34 cellular contexts compared by ENCODE assay signal in the genomic region with DNA sequence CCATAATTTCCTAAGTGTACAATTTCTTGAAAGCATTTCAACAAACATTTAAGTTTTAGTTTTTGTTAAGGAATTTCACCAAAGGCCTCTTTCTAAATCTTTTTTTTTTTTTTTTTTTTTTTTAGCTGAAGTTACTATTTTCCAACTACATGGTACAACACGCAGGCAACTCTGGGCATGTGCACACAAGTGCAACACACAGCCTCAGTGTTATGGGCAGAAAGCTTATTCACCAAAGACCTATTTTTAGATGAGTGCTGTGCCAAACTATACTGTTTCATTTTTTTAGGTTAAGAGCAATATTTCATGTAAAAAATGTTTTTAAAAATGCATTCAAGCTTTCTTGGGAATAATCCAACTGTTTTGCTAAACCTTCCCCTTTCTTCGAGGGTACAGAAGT. TPM values are rescaled to one million over a fixed set of nuclear protein-coding genes. Genes with fewer than 3 reads are reported as not detected.
A peak's percentile ranks its signal among the peaks of the same experiment; 100 is the strongest.
DNase-seq lines count a peak whose midpoint lies in the region; ATAC-seq and TF ChIP-seq lines count a peak whose summit lies in the region.
"Had no signal": no experiment of that assay in that cellular context is flagged by ENCODE, and none has a peak within 500 bp of the region (broad histone marks: within the 10 kb centered on the region; RNA-seq: fewer than 3 reads in every experiment).

No MANE protein-coding gene starts in this region.

- H3K36me3 ChIP-seq in cardiac muscle cell, result no peaks in the 10 kb centered on the region
- H3K36me3 ChIP-seq: BE2C, lower lobe of right lung, ovary, vagina had no signal

- peaks cover 28% of the 10 kb centered on the region for H3K4me1 Mint-ChIP-seq in nephron
- H3K4me1 Mint-ChIP-seq: activated CD4-positive, alpha-beta memory T cell treated with anti-CD3 and anti-CD28 coated beads, Interleukin-2, amount 10 ng/mL, durations not matched to agents 7 days and 5 days; activated naive CD4-positive, alpha-beta T cell treated with anti-CD3 and anti-CD28 coated beads, Interleukin-2, amount 50 U/mL, for 24 hours; activated T-helper 17 cell treated with anti-CD3 and anti-CD28 coated beads, Interleukin-2, amount 50 U/mL, for 72 hours; CD8-positive, alpha-beta memory T cell; stimulated activated effector memory CD8-positive, alpha-beta T cell treated with anti-CD3 and anti-CD28 coated beads, Interleukin-12 subunit alpha, Interleukin-12 subunit beta, amount 100 ng/mL, for 72 hours had no signal

- H3K4me3 ChIP-seq in cardiac muscle cell (no peak overlapping the region), right cardiac atrium (ENCODE audit: low read length) (no peak overlapping the region)
- H3K4me3 ChIP-seq: lower lobe of right lung, mucosa of descending colon, ovary, vagina had no signal

- H3K27ac ChIP-seq in cardiac muscle cell (peak overlapping the region; percentile 6), right cardiac atrium (ENCODE audit: low read length) (no peak overlapping the region), epithelial cell of prostate (peak overlapping the region; percentile 78)
- H3K27ac ChIP-seq: lower lobe of right lung, ovary, vagina had no signal

- H3K4me1 ChIP-seq in cardiac muscle cell (ENCODE audit: low read depth), result peaks cover 18% of the 10 kb centered on the region
- no peaks in the 10 kb centered on the region for H3K4me1 ChIP-seq in right cardiac atrium (ENCODE audit: control insufficient read depth, insufficient read depth, low read length)
- H3K4me1 ChIP-seq: BE2C, lower lobe of right lung, vagina had no signal

- intact Hi-C loops in right cardiac atrium (cut with DNase I), result no loop called here

- no peak overlapping the region for H3K4me3 Mint-ChIP-seq in nephron
- H3K4me3 Mint-ChIP-seq: activated CD4-positive, alpha-beta memory T cell treated with anti-CD3 and anti-CD28 coated beads, Interleukin-2, amount 10 ng/mL, durations not matched to agents 7 days and 5 days; activated naive CD4-positive, alpha-beta T cell treated with anti-CD3 and anti-CD28 coated beads, Interleukin-2, amount 50 U/mL, for 24 hours; activated T-helper 17 cell treated with anti-CD3 and anti-CD28 coated beads, Interleukin-2, amount 50 U/mL, for 72 hours; CD8-positive, alpha-beta memory T cell; natural killer cell treated with Interleukin-12 subunit alpha and Interleukin-12 subunit beta and Interleukin-15 and Interleukin-18, amount 100 ng/mL, for 72 hours; stimulated activated effector memory CD8-positive, alpha-beta T cell treated with anti-CD3 and anti-CD28 coated beads, Interleukin-12 subunit alpha, Interleukin-12 subunit beta, amount 100 ng/mL, for 72 hours; T-helper 1 cell treated with Interleukin-12 subunit alpha and Interleukin-12 subunit beta and Interleukin-4 antibody, amounts not matched to agents 30 μg/mL and 1 μg/mL, for 36 hours had no signal

- H3K36me3 Mint-ChIP-seq in nephron (ENCODE audit: low read depth), result no peaks in the 10 kb centered on the region
- H3K36me3 Mint-ChIP-seq: activated naive CD4-positive, alpha-beta T cell treated with anti-CD3 and anti-CD28 coated beads, Interleukin-2, amount 50 U/mL, for 24 hours; CD8-positive, alpha-beta memory T cell; natural killer cell treated with Interleukin-12 subunit alpha and Interleukin-12 subunit beta and Interleukin-15 and Interleukin-18, amount 100 ng/mL, for 72 hours; stimulated activated effector memory CD8-positive, alpha-beta T cell treated with anti-CD3 and anti-CD28 coated beads, Interleukin-12 subunit alpha, Interleukin-12 subunit beta, amount 100 ng/mL, for 72 hours had no signal

- WGBS in right cardiac atrium, result 57% methylated on average over 2 of the region's 2 CpGs

- DNase-seq in cardiac muscle cell (ENCODE audit: low read depth in 1 of 2, low spot score in 1 of 2) (no peak), right cardiac atrium (no peak), epithelial cell of prostate (ENCODE audit: low read depth, low spot score) (peak; percentile 68)
- DNase-seq in activated effector memory CD4-positive, alpha-beta T cell treated with anti-CD3 and anti-CD28 coated beads, Interleukin-2, amount 50 U/mL, for 16 hours, result no peak
- DNase-seq: activated CD4-positive, alpha-beta memory T cell treated with anti-CD3 and anti-CD28 coated beads, Interleukin-2, amount 10 ng/mL, durations not matched to agents 7 days and 5 days; activated CD4-positive, alpha-beta T cell treated with anti-CD3 and anti-CD28 coated beads for 1 hour; activated CD8-positive, alpha-beta memory T cell treated with anti-CD3 and anti-CD28 coated beads, Interleukin-2, amount 50 U/mL, for 48 hours; BE2C; CD8-positive, alpha-beta memory T cell; central memory CD4-positive, alpha-beta T cell; dermis blood vessel endothelial cell; DMS 273 treated with DMSO at 0.1 percent for 48 hours; glutamatergic neuron; kidney; lower lobe of right lung; mucosa of descending colon; NCI-H1092 treated with DMSO at 0.1 percent for 48 hours; NCI-H187 treated with DMSO at 0.1 percent for 48 hours; NCI-H2227 treated with DMSO at 0.1 percent for 48 hours; NCI-H69; ovary; stimulated activated CD4-positive, alpha-beta T cell treated with anti-CD3 and anti-CD28 coated beads, Interleukin-12 subunit alpha, Interleukin-12 subunit beta, amount 100 ng/mL, for 4 hours; stimulated activated CD4-positive, alpha-beta T cell treated with anti-CD3 and anti-CD28 coated beads, Interleukin-4, amount 100 ng/mL, for 24 hours; substantia nigra had no signal

- H3K27me3 Mint-ChIP-seq in nephron (ENCODE audit: low read depth), result peaks cover 5% of the 10 kb centered on the region

- peak overlapping the region in 2 of 3 experiments; percentile 52 to 71 for H3K27ac Mint-ChIP-seq in nephron
- H3K27ac Mint-ChIP-seq: activated CD4-positive, alpha-beta memory T cell treated with anti-CD3 and anti-CD28 coated beads, Interleukin-2, amount 10 ng/mL, durations not matched to agents 7 days and 5 days; activated naive CD4-positive, alpha-beta T cell treated with anti-CD3 and anti-CD28 coated beads, Interleukin-2, amount 50 U/mL, for 24 hours; activated T-helper 17 cell treated with anti-CD3 and anti-CD28 coated beads, Interleukin-2, amount 50 U/mL, for 72 hours; CD8-positive, alpha-beta memory T cell; natural killer cell treated with Interleukin-12 subunit alpha and Interleukin-12 subunit beta and Interleukin-15 and Interleukin-18, amount 100 ng/mL, for 72 hours; stimulated activated effector memory CD8-positive, alpha-beta T cell treated with anti-CD3 and anti-CD28 coated beads, Interleukin-12 subunit alpha, Interleukin-12 subunit beta, amount 100 ng/mL, for 72 hours; T-helper 1 cell treated with Interleukin-12 subunit alpha and Interleukin-12 subunit beta and Interleukin-4 antibody, amounts not matched to agents 30 μg/mL and 1 μg/mL, for 36 hours had no signal

- H3K9me3 ChIP-seq in cardiac muscle cell (ENCODE audit: low read depth) (no peaks in the 10 kb centered on the region), right cardiac atrium (ENCODE audit: control insufficient read depth, low read length) (no peaks in the 10 kb centered on the region)
- H3K9me3 ChIP-seq: BE2C, lower lobe of right lung, mucosa of descending colon, ovary, vagina had no signal

- H3K9me3 Mint-ChIP-seq in nephron, result no peaks in the 10 kb centered on the region
- H3K9me3 Mint-ChIP-seq: activated CD4-positive, alpha-beta memory T cell treated with anti-CD3 and anti-CD28 coated beads, Interleukin-2, amount 10 ng/mL, durations not matched to agents 7 days and 5 days; activated naive CD4-positive, alpha-beta T cell treated with anti-CD3 and anti-CD28 coated beads, Interleukin-2, amount 50 U/mL, for 24 hours; activated T-helper 17 cell treated with anti-CD3 and anti-CD28 coated beads, Interleukin-2, amount 50 U/mL, for 72 hours; natural killer cell treated with Interleukin-12 subunit alpha and Interleukin-12 subunit beta and Interleukin-15 and Interleukin-18, amount 100 ng/mL, for 72 hours; stimulated activated effector memory CD8-positive, alpha-beta T cell treated with anti-CD3 and anti-CD28 coated beads, Interleukin-12 subunit alpha, Interleukin-12 subunit beta, amount 100 ng/mL, for 72 hours; T-helper 1 cell treated with Interleukin-12 subunit alpha and Interleukin-12 subunit beta and Interleukin-4 antibody, amounts not matched to agents 30 μg/mL and 1 μg/mL, for 36 hours had no signal

- H3K27me3 ChIP-seq in cardiac muscle cell (no peaks in the 10 kb centered on the region), right cardiac atrium (ENCODE audit: control insufficient read depth, insufficient read depth) (no peaks in the 10 kb centered on the region)
- H3K27me3 ChIP-seq: BE2C, ovary, vagina had no signal

- TF ChIP-seq CTCF in cardiac muscle cell (IDR thresholded peaks at IDR 0.05; ENCODE audit: low read depth, low read length) (no peak), nephron (IDR thresholded peaks at IDR 0.05; ENCODE audit: unreplicated experiment in 3 of 3) (no peak)

- ATAC-seq in right cardiac atrium (no peak), HG02884 (IDR thresholded peaks at IDR 0.05; ENCODE audit: unreplicated experiment) (no peak), GM18511 (IDR thresholded peaks at IDR 0.05; ENCODE audit: unreplicated experiment) (no peak), GM19035 (IDR thresholded peaks at IDR 0.05; ENCODE audit: unreplicated experiment) (no peak)
- ATAC-seq: activated T-helper 17 cell treated with anti-CD3 and anti-CD28 coated beads, Interleukin-2, amount 50 U/mL, for 72 hours; mucosa of descending colon; natural killer cell treated with Interleukin-12 subunit alpha and Interleukin-12 subunit beta and Interleukin-15 and Interleukin-18, amount 100 ng/mL, for 72 hours; stimulated activated effector memory CD8-positive, alpha-beta T cell treated with anti-CD3 and anti-CD28 coated beads, Interleukin-12 subunit alpha, Interleukin-12 subunit beta, amount 100 ng/mL, for 72 hours had no signal

RNA-seq across cellular contexts. Expression of gene MAP3K4, which starts 42.0 kb away (rescaled TPM):
- total RNA-seq in cardiac muscle cell (25.0 and 36.4 TPM in 2 replicates), right cardiac atrium (10 to 100 TPM; 28.0 to 42.3 (median 33.7) TPM)
- polyA plus RNA-seq in cardiac muscle cell (13.3 and 14.5 TPM in 2 replicates), right cardiac atrium (11.8 TPM)
